11 cellular contexts compared by ENCODE assay signal in the genomic region with DNA sequence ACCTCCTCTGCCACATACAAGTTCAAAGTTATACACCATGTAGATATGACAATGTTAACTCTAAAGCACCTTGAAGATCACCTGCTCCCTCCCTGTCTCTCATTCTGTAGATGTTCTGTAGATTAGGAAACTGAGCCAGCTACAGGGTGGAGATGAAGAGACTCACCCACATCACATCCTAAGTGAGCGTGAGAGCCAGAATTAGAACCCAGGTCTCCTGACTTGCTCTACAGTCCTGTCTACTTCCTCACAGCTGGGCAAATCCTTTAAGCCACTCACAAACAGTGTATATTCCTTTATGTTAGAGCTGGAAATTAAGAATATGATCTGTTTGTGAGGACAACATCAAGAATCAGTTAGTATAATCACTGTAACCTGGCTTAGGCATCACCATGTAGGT. TPM values are rescaled to one million over a fixed set of nuclear protein-coding genes. Genes with fewer than 3 reads are reported as not detected.
DNase-seq lines count a peak whose midpoint lies in the region; ATAC-seq and TF ChIP-seq lines count a peak whose summit lies in the region.
"Had no signal": no experiment of that assay in that cellular context is flagged by ENCODE, and none has a peak within 500 bp of the region (broad histone marks: within the 10 kb centered on the region; RNA-seq: fewer than 3 reads in every experiment).

No MANE protein-coding gene starts in this region.

- no peak for TF ChIP-seq CTCF in heart left ventricle (IDR thresholded peaks at IDR 0.05)
- no peak for TF ChIP-seq CTCF in breast epithelium (IDR thresholded peaks at IDR 0.05)
- TF ChIP-seq CTCF in upper lobe of left lung (IDR thresholded peaks at IDR 0.05), result no peak

- H3K36me3 Mint-ChIP-seq in stimulated activated naive B cell treated with anti-CD40 and anti-IgM and Interleukin-4, amounts not matched to agents 10 μg/mL and 1 μg/mL and 100 μg/mL, for 72 hours, result peaks cover 0 to 2% of the 10 kb centered on the region in 2 donors

- H3K4me1 ChIP-seq in heart left ventricle (peaks cover 9 to 65% (median 44%) of the 10 kb centered on the region in 12 donors), breast epithelium (peaks cover 0 to 14% of the 10 kb centered on the region in 2 donors), mucosa of rectum (ENCODE audit: control insufficient read depth in 2 of 2, insufficient read depth in 2 of 2, low read length in 2 of 2) (peaks cover 40 to 54% of the 10 kb centered on the region in 2 donors), upper lobe of left lung (peaks cover 34 to 59% (median 42%) of the 10 kb centered on the region in 4 donors)

- DNase-seq in heart left ventricle, result no peak
- DNase-seq in Right ventricle myocardium inferior (ENCODE audit: missing footprints), result no peak
- no peak for DNase-seq in breast epithelium (ENCODE audit: low spot score in 2 of 2)
- DNase-seq in upper lobe of left lung, result no peak
- no peak for DNase-seq in HT-29 (ENCODE audit: low spot score)
- DNase-seq in Ammon's horn (ENCODE audit: low spot score), result no peak
- DNase-seq in stimulated activated naive B cell treated with anti-CD40 and anti-IgM and Interleukin-4, amounts not matched to agents 10 μg/mL and 1 μg/mL and 100 μg/mL, for 72 hours, result no peak
- DNase-seq: DMS 273 treated with DMSO at 0.1 percent for 48 hours; NCI-H82; stimulated activated CD4-positive, alpha-beta T cell treated with anti-CD3 and anti-CD28 coated beads, Interleukin-2, amount 100 ng/mL, for 24 hours had no signal

- no peaks in the 10 kb centered on the region for H3K9me3 Mint-ChIP-seq in stimulated activated naive B cell treated with anti-CD40 and anti-IgM and Interleukin-4, amounts not matched to agents 10 μg/mL and 1 μg/mL and 100 μg/mL, for 72 hours

- peaks cover 25 to 43% of the 10 kb centered on the region in 2 donors for H3K4me1 Mint-ChIP-seq in stimulated activated naive B cell treated with anti-CD40 and anti-IgM and Interleukin-4, amounts not matched to agents 10 μg/mL and 1 μg/mL and 100 μg/mL, for 72 hours

- peak overlapping the region in 1 of 2 donors; percentile 8 for H3K4me3 Mint-ChIP-seq in stimulated activated naive B cell treated with anti-CD40 and anti-IgM and Interleukin-4, amounts not matched to agents 10 μg/mL and 1 μg/mL and 100 μg/mL, for 72 hours

- 54 to 70% (median 65%) methylated on average over 1 of the region's 1 CpG for WGBS in heart left ventricle, 4 donors
- WGBS in upper lobe of left lung, 2 donors, result 60 to 83% methylated on average over 1 of the region's 1 CpG

- H3K36me3 ChIP-seq in heart left ventricle (peaks cover 0 to 25% (median 3%) of the 10 kb centered on the region in 9 donors), breast epithelium (no peaks in the 10 kb centered on the region), mucosa of rectum (ENCODE audit: control insufficient read depth in 2 of 2, insufficient read depth in 2 of 2, low read length in 2 of 2) (peaks cover 0 to 4% of the 10 kb centered on the region in 2 donors), upper lobe of left lung (peaks cover 0 to 7% (median 0%) of the 10 kb centered on the region in 4 donors)

- no peak overlapping the region for H3K27ac Mint-ChIP-seq in stimulated activated naive B cell treated with anti-CD40 and anti-IgM and Interleukin-4, amounts not matched to agents 10 μg/mL and 1 μg/mL and 100 μg/mL, for 72 hours

- intact Hi-C loops in heart left ventricle (cut with DNase I) (no loop called here), Right ventricle myocardium inferior (cut with DNase I) (loop anchor here (10.0 kb wide), 1 partner anchor 1099 kb away; a partner anchor contains a TSS), breast epithelium (cut with DNase I; ENCODE audit: low total_unique reads) (no loop called here)

- no peak for TF ChIP-seq POLR2A in heart left ventricle (IDR thresholded peaks at IDR 0.05)
- no peak for TF ChIP-seq POLR2A in breast epithelium (IDR thresholded peaks at IDR 0.05)
- no peak for TF ChIP-seq POLR2A in upper lobe of left lung (IDR thresholded peaks at IDR 0.05)

- H3K27me3 ChIP-seq in heart left ventricle, result no peaks in the 10 kb centered on the region
- H3K27me3 ChIP-seq in breast epithelium, result no peaks in the 10 kb centered on the region
- no peaks in the 10 kb centered on the region for H3K27me3 ChIP-seq in mucosa of rectum (ENCODE audit: control insufficient read depth in 2 of 2, insufficient read depth in 2 of 2, low read length in 2 of 2)
- H3K27me3 ChIP-seq in upper lobe of left lung, result no peaks in the 10 kb centered on the region

- ATAC-seq in heart left ventricle (no peak), Right ventricle myocardium inferior (no peak), upper lobe of left lung (ENCODE audit: low FRiP score in 2 of 2) (no peak)
- no peak for ATAC-seq in stimulated activated naive B cell treated with anti-CD40 and anti-IgM and Interleukin-4, amounts not matched to agents 10 μg/mL and 1 μg/mL and 100 μg/mL, for 72 hours (replicated peaks)

- H3K9me3 ChIP-seq in heart left ventricle, result no peaks in the 10 kb centered on the region
- no peaks in the 10 kb centered on the region for H3K9me3 ChIP-seq in breast epithelium
- H3K9me3 ChIP-seq in mucosa of rectum (ENCODE audit: control insufficient read depth in 2 of 2, low read length in 2 of 2), result no peaks in the 10 kb centered on the region
- H3K9me3 ChIP-seq in upper lobe of left lung, result no peaks in the 10 kb centered on the region

- H3K9ac ChIP-seq in mucosa of rectum (ENCODE audit: low read depth in 1 of 2, low read length in 2 of 2), result peak overlapping the region; percentile 54 to 95

- H3K4me3 ChIP-seq in heart left ventricle, result peak overlapping the region in 10 of 12 donors; percentile 68 to 98 (median 86)
- peak overlapping the region; percentile 87 to 97 (median 91) for H3K4me3 ChIP-seq in breast epithelium
- peak overlapping the region; percentile 88 to 96 for H3K4me3 ChIP-seq in mucosa of rectum (ENCODE audit: low read length in 2 of 2)
- peak overlapping the region in 2 of 4 donors; percentile 95 to 96 for H3K4me3 ChIP-seq in upper lobe of left lung

- no peak for TF ChIP-seq EP300 in upper lobe of left lung (IDR thresholded peaks at IDR 0.05)

- H3K27ac ChIP-seq in heart left ventricle (peak overlapping the region in 8 of 12 donors; percentile 11 to 95 (median 53)), breast epithelium (peak overlapping the region; percentile 95 to 96), mucosa of rectum (ENCODE audit: low read depth in 2 of 2, low read length in 2 of 2) (peak overlapping the region; percentile 94 to 95), upper lobe of left lung (peak overlapping the region in 3 of 4 donors; percentile 95 to 98 (median 97))

- no peaks in the 10 kb centered on the region for H3K27me3 Mint-ChIP-seq in stimulated activated naive B cell treated with anti-CD40 and anti-IgM and Interleukin-4, amounts not matched to agents 10 μg/mL and 1 μg/mL and 100 μg/mL, for 72 hours

RNA-seq across cellular contexts. Expression of a gene that starts 1.8 kb away (rescaled TPM):
- total RNA-seq in heart left ventricle (10 to 100 TPM; 14.1 to 36.7 (median 17.1) TPM), Right ventricle myocardium inferior (20.9 TPM), breast epithelium (100 to 1,000 TPM in 1 of 3 donors, 10 to 100 TPM in 2; 73.0 to 130 (median 89.1) TPM), upper lobe of left lung (10 to 100 TPM; 23.8 to 72.3 (median 28.6) TPM)
- polyA plus RNA-seq in heart left ventricle, result 10 to 100 TPM in 1 of 2 donors, 1 to 10 TPM in 1; 7.7 to 12.5 TPM
- total RNA-seq in HT-29 (2014; rRNA removed; shearing (Covaris generic)), result 10.3 and 13.3 TPM in 2 replicates
